21 cellular contexts compared by ENCODE assay signal in the genomic region with DNA sequence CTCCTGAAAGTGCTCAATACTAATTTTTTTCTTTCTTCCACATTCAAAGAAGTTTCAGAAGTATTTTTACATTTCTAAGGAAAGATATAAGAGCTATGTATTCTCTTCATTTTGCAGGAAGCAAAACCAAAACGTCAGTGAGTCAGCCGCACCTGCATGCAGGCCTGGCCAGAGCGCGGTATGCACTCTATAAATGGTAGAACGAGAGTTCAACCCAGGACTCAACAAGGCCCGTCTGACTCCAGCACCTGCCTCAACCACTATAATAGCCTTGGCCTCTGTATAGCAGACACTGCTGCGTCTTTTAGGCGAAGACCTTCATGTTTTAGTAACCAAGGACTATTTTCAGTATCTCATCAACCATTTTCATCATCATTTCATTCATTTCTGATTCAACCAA.
DNase-seq lines count a peak whose midpoint lies in the region; ATAC-seq and TF ChIP-seq lines count a peak whose summit lies in the region.
"Had no signal": no experiment of that assay in that cellular context is flagged by ENCODE, and none has a peak within 500 bp of the region (broad histone marks: within the 10 kb centered on the region; RNA-seq: fewer than 3 reads in every experiment).

No MANE protein-coding gene starts in this region.

- peaks cover 22% of the 10 kb centered on the region for H3K4me1 Mint-ChIP-seq in activated CD4-positive, alpha-beta T cell treated with anti-CD3 and anti-CD28 coated beads, Interleukin-2, amount 10 ng/mL, durations not matched to agents 24 days and 14 days
- H3K4me1 Mint-ChIP-seq in CD8-positive, alpha-beta T cell (ENCODE audit: low read depth), result peaks cover 8% of the 10 kb centered on the region

- H3K79me2 ChIP-seq in OCI-LY3 (ENCODE audit: low read length), result peaks cover 8% of the 10 kb centered on the region

- DNase-seq in activated CD4-positive, alpha-beta T cell treated with anti-CD3 and anti-CD28 coated beads, Interleukin-2, amount 10 ng/mL, durations not matched to agents 24 days and 14 days, result no peak
- no peak for DNase-seq in activated CD4-positive, alpha-beta T cell treated with anti-CD3 and anti-CD28 coated beads for 1 hour
- DNase-seq in CD8-positive, alpha-beta T cell, result no peak
- no peak for DNase-seq in left ventricle myocardium superior
- no peak for DNase-seq in SIG-M5 (lab: John Stamatoyannopoulos, UW)
- DNase-seq in C1 segment of cervical spinal cord (lab: John Stamatoyannopoulos, UW), result no peak
- DNase-seq: activated CD4-positive, alpha-beta T cell treated with anti-CD3 and anti-CD28 coated beads for 4 hours; activated T-cell treated with anti-CD3 and anti-CD28 coated beads, Interleukin-2, amount 50 U/mL, for 1 hour; DMS 273 treated with DMSO at 0.1 percent for 48 hours; foreskin keratinocyte; GDM1; NCI-H1436 treated with DMSO at 0.1 percent for 48 hours; NCI-H82; stimulated activated CD4-positive, alpha-beta T cell treated with anti-CD3 and anti-CD28 coated beads, Interleukin-4, amount 100 ng/mL, for 4 hours; T1000; uterus had no signal

- H2AFZ ChIP-seq in OCI-LY3 (ENCODE audit: low read depth, low read length), result no peak overlapping the region

- POLR2A ChIA-PET in CD8-positive, alpha-beta T cell (lab: Charles Lee), result no interaction called here

- TF ChIP-seq CTCF in CD8-positive, alpha-beta T cell (IDR thresholded peaks at IDR 0.05), result no peak
- no peak for TF ChIP-seq CTCF in OCI-LY3 (IDR thresholded peaks at IDR 0.05; ENCODE audit: low read depth, low read length)

- H3K27me3 ChIP-seq in CD8-positive, alpha-beta T cell (ENCODE audit: insufficient read depth, low read length), result no peaks in the 10 kb centered on the region
- no peaks in the 10 kb centered on the region for H3K27me3 ChIP-seq in OCI-LY3 (ENCODE audit: low read depth, low read length)
- H3K27me3 ChIP-seq: foreskin keratinocyte, uterus had no signal

- H3K27ac ChIP-seq in CD8-positive, alpha-beta T cell (ENCODE audit: low read depth, low read length), result no peak overlapping the region
- H3K27ac ChIP-seq in OCI-LY3 (ENCODE audit: low read length), result peak overlapping the region; percentile 85
- H3K27ac ChIP-seq: foreskin keratinocyte, uterus had no signal

- peaks cover 26% of the 10 kb centered on the region for H3K36me3 Mint-ChIP-seq in activated CD4-positive, alpha-beta T cell treated with anti-CD3 and anti-CD28 coated beads, Interleukin-2, amount 10 ng/mL, durations not matched to agents 24 days and 14 days (ENCODE audit: low read depth)
- H3K36me3 Mint-ChIP-seq in CD8-positive, alpha-beta T cell, result peaks cover 68% of the 10 kb centered on the region

- H3K4me2 ChIP-seq in OCI-LY3 (ENCODE audit: low read length), result peak overlapping the region; percentile 64

- intact Hi-C loops in activated CD4-positive, alpha-beta T cell treated with anti-CD3 and anti-CD28 coated beads, Interleukin-2, amount 10 ng/mL, durations not matched to agents 24 days and 14 days (cut with micrococcal nuclease), result no loop called here
- intact Hi-C loops in CD8-positive, alpha-beta T cell (cut with DNase I, micrococcal nuclease), result no loop called here
- intact Hi-C loops in left ventricle myocardium superior (cut with micrococcal nuclease), result no loop called here

- H3K9me3 ChIP-seq in CD8-positive, alpha-beta T cell (ENCODE audit: low read length), result no peaks in the 10 kb centered on the region
- H3K9me3 ChIP-seq in OCI-LY3 (ENCODE audit: insufficient read depth, low read length), result no peaks in the 10 kb centered on the region
- H3K9me3 ChIP-seq: uterus had no signal

- no peaks in the 10 kb centered on the region for H3K4me1 ChIP-seq in CD8-positive, alpha-beta T cell (ENCODE audit: insufficient read depth, low read length)
- peaks cover 59% of the 10 kb centered on the region for H3K4me1 ChIP-seq in OCI-LY3 (ENCODE audit: low read length)
- H3K4me1 ChIP-seq: foreskin keratinocyte, uterus had no signal

- no peaks in the 10 kb centered on the region for H3K9me3 Mint-ChIP-seq in activated CD4-positive, alpha-beta T cell treated with anti-CD3 and anti-CD28 coated beads, Interleukin-2, amount 10 ng/mL, durations not matched to agents 24 days and 14 days
- no peaks in the 10 kb centered on the region for H3K9me3 Mint-ChIP-seq in CD8-positive, alpha-beta T cell
- H3K9me3 Mint-ChIP-seq: dendritic cell treated with granulocyte-macrophage colony-stimulating factor and Interleukin-4, amounts not matched to agents 40 ng/mL and 50 ng/mL, for 4 days; memory B cell; natural killer cell treated with Interleukin-12 subunit alpha and Interleukin-12 subunit beta and Interleukin-15 and Interleukin-18, amount 100 ng/mL, for 72 hours had no signal

- no peak overlapping the region for H3K4me3 Mint-ChIP-seq in activated CD4-positive, alpha-beta T cell treated with anti-CD3 and anti-CD28 coated beads, Interleukin-2, amount 10 ng/mL, durations not matched to agents 24 days and 14 days
- H3K4me3 Mint-ChIP-seq in CD8-positive, alpha-beta T cell, result no peak overlapping the region
- H3K4me3 Mint-ChIP-seq: dendritic cell treated with granulocyte-macrophage colony-stimulating factor and Interleukin-4, amounts not matched to agents 40 ng/mL and 50 ng/mL, for 4 days; memory B cell; natural killer cell treated with Interleukin-12 subunit alpha and Interleukin-12 subunit beta and Interleukin-15 and Interleukin-18, amount 100 ng/mL, for 72 hours had no signal

- no peak for ATAC-seq in CD8-positive, alpha-beta T cell
- ATAC-seq in left ventricle myocardium superior, result peak; percentile 69
- ATAC-seq in GM18907 (IDR thresholded peaks at IDR 0.05; ENCODE audit: unreplicated experiment), result no peak
- ATAC-seq: foreskin keratinocyte; natural killer cell treated with Interleukin-12 subunit alpha and Interleukin-12 subunit beta and Interleukin-15 and Interleukin-18, amount 100 ng/mL, for 72 hours had no signal

- CTCF ChIA-PET in CD8-positive, alpha-beta T cell (lab: Charles Lee), result no interaction called here

- peaks cover 17% of the 10 kb centered on the region for H3K36me3 ChIP-seq in CD8-positive, alpha-beta T cell (ENCODE audit: insufficient read depth, low read length)
- no peaks in the 10 kb centered on the region for H3K36me3 ChIP-seq in OCI-LY3 (replicated peaks; ENCODE audit: low read depth, low read length)
- H3K36me3 ChIP-seq: uterus had no signal

- H3K4me3 ChIP-seq in CD8-positive, alpha-beta T cell (ENCODE audit: low read depth, low read length), result no peak overlapping the region
- peak overlapping the region; percentile 21; the same call in 1 of the 2 replicates for H3K4me3 ChIP-seq in OCI-LY3 (ENCODE audit: low read length)
- H3K4me3 ChIP-seq: uterus had no signal

- peak overlapping the region; percentile 40 for H3K27ac Mint-ChIP-seq in activated CD4-positive, alpha-beta T cell treated with anti-CD3 and anti-CD28 coated beads, Interleukin-2, amount 10 ng/mL, durations not matched to agents 24 days and 14 days
- H3K27ac Mint-ChIP-seq in CD8-positive, alpha-beta T cell, result peak overlapping the region; percentile 13
- H3K27ac Mint-ChIP-seq: dendritic cell treated with granulocyte-macrophage colony-stimulating factor and Interleukin-4, amounts not matched to agents 40 ng/mL and 50 ng/mL, for 4 days; memory B cell; natural killer cell treated with Interleukin-12 subunit alpha and Interleukin-12 subunit beta and Interleukin-15 and Interleukin-18, amount 100 ng/mL, for 72 hours had no signal

- peak overlapping the region; percentile 53; the same call in 1 of the 2 replicates for H3K9ac ChIP-seq in OCI-LY3 (ENCODE audit: low read length)

- H3K27me3 Mint-ChIP-seq in activated CD4-positive, alpha-beta T cell treated with anti-CD3 and anti-CD28 coated beads, Interleukin-2, amount 10 ng/mL, durations not matched to agents 24 days and 14 days, result no peaks in the 10 kb centered on the region
- no peaks in the 10 kb centered on the region for H3K27me3 Mint-ChIP-seq in CD8-positive, alpha-beta T cell (ENCODE audit: low read depth)
- H3K27me3 Mint-ChIP-seq: dendritic cell treated with granulocyte-macrophage colony-stimulating factor and Interleukin-4, amounts not matched to agents 40 ng/mL and 50 ng/mL, for 4 days; memory B cell; natural killer cell treated with Interleukin-12 subunit alpha and Interleukin-12 subunit beta and Interleukin-15 and Interleukin-18, amount 100 ng/mL, for 72 hours had no signal

- H4K20me1 ChIP-seq in OCI-LY3 (ENCODE audit: insufficient read depth, low read length), result no peaks in the 10 kb centered on the region
